23 cellular contexts compared by ENCODE assay signal in genomic region chr3:14150078-14150477, GRCh38. TPM values are rescaled to one million over a fixed set of nuclear protein-coding genes. Genes with fewer than 3 reads are reported as not detected.
DNase-seq lines count a peak whose midpoint lies in the region; ATAC-seq and TF ChIP-seq lines count a peak whose summit lies in the region.
"Had no signal": no experiment of that assay in that cellular context is flagged by ENCODE, and none has a peak within 500 bp of the region (broad histone marks: within the 10 kb centered on the region; RNA-seq: fewer than 3 reads in every experiment).

No MANE protein-coding gene starts in this region.

- TF ChIP-seq CTCF in CD14-positive monocyte (IDR thresholded peaks at IDR 0.05) = no peak
- no peak for TF ChIP-seq CTCF in WTC11 (IDR thresholded peaks at IDR 0.05)
- no peak for TF ChIP-seq CTCF in lower leg skin (IDR thresholded peaks at IDR 0.05)

- intact Hi-C loops in CD14-positive monocyte (cut with micrococcal nuclease) (no loop called here), lower leg skin (cut with DNase I; ENCODE audit: low total_unique reads) (no loop called here)

- H3K9me3 Mint-ChIP-seq in activated T-cell treated with anti-CD3 and anti-CD28 coated beads, Interleukin-2, amount 50 U/mL, for 24 hours = no peaks in the 10 kb centered on the region
- H3K9me3 Mint-ChIP-seq in CD14-positive monocyte (no peaks in the 10 kb centered on the region), WTC11 (no peaks in the 10 kb centered on the region), memory B cell (no peaks in the 10 kb centered on the region)

- 95 to 100% methylated on average over 9 of the region's 9 CpGs for WGBS in lower leg skin, 2 donors

- no peak for DNase-seq in activated T-cell treated with anti-CD3 and anti-CD28 coated beads, Interleukin-2, amount 50 U/mL, for 24 hours
- no peak for DNase-seq in activated T-cell treated with anti-CD3 and anti-CD28 coated beads, Interleukin-2, amount 50 U/mL, for 48 hours
- DNase-seq in CD14-positive monocyte (ENCODE audit: low spot score) = no peak
- no peak for DNase-seq in WTC11 (ENCODE audit: low spot score)
- no peak for DNase-seq in memory B cell (ENCODE audit: low spot score in 2 of 2)
- no peak for DNase-seq in lower leg skin (ENCODE audit: low spot score in 2 of 2)
- DNase-seq in T1000 (lab: John Stamatoyannopoulos, UW) = no peak
- DNase-seq: activated CD4-positive, alpha-beta T cell treated with anti-CD3 and anti-CD28 coated beads for 36 hours; brain microvascular endothelial cell; colonic mucosa; COR-L47; DMS79 treated with DMSO at 0.1 percent for 48 hours; hypothalamus; Karpas-422; MV-4-11; NCI-H524 treated with DMSO at 0.1 percent for 48 hours; nucleus accumbens; Peyer's patch; SJCRH30 had no signal

- H3K27ac Mint-ChIP-seq in activated T-cell treated with anti-CD3 and anti-CD28 coated beads, Interleukin-2, amount 50 U/mL, for 24 hours = peak overlapping the region; percentile 70
- H3K27ac Mint-ChIP-seq in CD14-positive monocyte = peak overlapping the region in 6 of 7 donors; percentile 30 to 81 (median 60)
- H3K27ac Mint-ChIP-seq in WTC11 = peak overlapping the region; percentile 77
- H3K27ac Mint-ChIP-seq in memory B cell = peak overlapping the region; percentile 74
- H3K27ac Mint-ChIP-seq: activated CD4-positive, alpha-beta T cell treated with anti-CD3 and anti-CD28 coated beads for 36 hours had no signal

- POLR2A ChIA-PET in WTC11 (lab: Charles Lee) = no interaction called here

- no peak for TF ChIP-seq POLR2A in lower leg skin (IDR thresholded peaks at IDR 0.05)

- peaks cover 11% of the 10 kb centered on the region for H3K4me1 Mint-ChIP-seq in activated T-cell treated with anti-CD3 and anti-CD28 coated beads, Interleukin-2, amount 50 U/mL, for 24 hours (ENCODE audit: low read depth)
- H3K4me1 Mint-ChIP-seq in CD14-positive monocyte (peaks cover 27% of the 10 kb centered on the region), WTC11 (peaks cover 22% of the 10 kb centered on the region), memory B cell (peaks cover 8% of the 10 kb centered on the region)

- H3K4me3 ChIP-seq in lower leg skin (ENCODE audit: low read depth, poor library complexity, severe bottlenecking) = no peak overlapping the region
- H3K4me3 ChIP-seq: adrenal gland, colonic mucosa, lung, Peyer's patch, SJCRH30, skin epidermis had no signal

- H3K36me3 Mint-ChIP-seq in activated T-cell treated with anti-CD3 and anti-CD28 coated beads, Interleukin-2, amount 50 U/mL, for 24 hours (ENCODE audit: low read depth) = peaks cover 88% of the 10 kb centered on the region
- H3K36me3 Mint-ChIP-seq in CD14-positive monocyte = peaks cover 69 to 74% of the 10 kb centered on the region in 2 donors
- peaks cover 23% of the 10 kb centered on the region for H3K36me3 Mint-ChIP-seq in WTC11
- H3K36me3 Mint-ChIP-seq in memory B cell = peaks cover 27% of the 10 kb centered on the region

- ATAC-seq in WTC11 = no peak
- no peak for ATAC-seq in memory B cell (ENCODE audit: low read depth)
- ATAC-seq in GM21367 (IDR thresholded peaks at IDR 0.05; ENCODE audit: unreplicated experiment) = no peak
- ATAC-seq: activated CD4-positive, alpha-beta T cell treated with anti-CD3 and anti-CD28 coated beads for 36 hours had no signal

- no peaks in the 10 kb centered on the region for H3K27me3 Mint-ChIP-seq in activated T-cell treated with anti-CD3 and anti-CD28 coated beads, Interleukin-2, amount 50 U/mL, for 24 hours
- H3K27me3 Mint-ChIP-seq in CD14-positive monocyte (ENCODE audit: low read depth in 3 of 3) = peaks cover 0 to 4% (median 0%) of the 10 kb centered on the region in 3 donors
- H3K27me3 Mint-ChIP-seq in WTC11 (ENCODE audit: low read depth) = no peaks in the 10 kb centered on the region
- no peaks in the 10 kb centered on the region for H3K27me3 Mint-ChIP-seq in memory B cell
- H3K27me3 Mint-ChIP-seq: activated CD4-positive, alpha-beta T cell treated with anti-CD3 and anti-CD28 coated beads for 36 hours had no signal

- no peak overlapping the region for H3K4me3 Mint-ChIP-seq in activated T-cell treated with anti-CD3 and anti-CD28 coated beads, Interleukin-2, amount 50 U/mL, for 24 hours
- no peak overlapping the region for H3K4me3 Mint-ChIP-seq in CD14-positive monocyte
- no peak overlapping the region for H3K4me3 Mint-ChIP-seq in WTC11
- no peak overlapping the region for H3K4me3 Mint-ChIP-seq in memory B cell
- H3K4me3 Mint-ChIP-seq: activated CD4-positive, alpha-beta T cell treated with anti-CD3 and anti-CD28 coated beads for 36 hours had no signal

- CTCF ChIA-PET in WTC11 (lab: Charles Lee) = interaction anchor here (0.9 to 1.8 kb wide), 2 partner anchors 24 to 53 kb away, joined by 3 to 4 read pairs; no protein-coding TSS in a partner anchor

TF ChIP-seq in WTC11, 78 proteins besides CTCF, POLR2A, EP300 and RAD21 (continues in another document):
- TF ChIP-seq RORB (CRISPR knock-in tag; IDR thresholded peaks at IDR 0.05) = no peak
- TF ChIP-seq IRF1 (CRISPR knock-in tag; IDR thresholded peaks at IDR 0.05) = no peak
- no peak for TF ChIP-seq ZNF263 (CRISPR knock-in tag; IDR thresholded peaks at IDR 0.05; ENCODE audit: low read depth)
- no peak for TF ChIP-seq ZNF219 (CRISPR knock-in tag; IDR thresholded peaks at IDR 0.05; ENCODE audit: borderline replicate concordance)
- TF ChIP-seq GRHL2 (CRISPR knock-in tag; IDR thresholded peaks at IDR 0.05; ENCODE audit: insufficient replicate concordance, severe bottlenecking) = no peak
- TF ChIP-seq E2F1 (CRISPR knock-in tag; IDR thresholded peaks at IDR 0.05) = no peak
- no peak for TF ChIP-seq AFF4 (CRISPR knock-in tag; IDR thresholded peaks at IDR 0.05; ENCODE audit: borderline replicate concordance)
- no peak for TF ChIP-seq CBFB (CRISPR knock-in tag; IDR thresholded peaks at IDR 0.05; ENCODE audit: low read depth)
- TF ChIP-seq ZNF138 (CRISPR knock-in tag; conservative IDR thresholded peaks at IDR 0.05) = no peak
- TF ChIP-seq ZNF232 (CRISPR knock-in tag; IDR thresholded peaks at IDR 0.05) = no peak
- TF ChIP-seq SMAD3 (CRISPR knock-in tag; IDR thresholded peaks at IDR 0.05; ENCODE audit: borderline replicate concordance) = no peak
- TF ChIP-seq TCF7 (CRISPR knock-in tag; IDR thresholded peaks at IDR 0.05; ENCODE audit: low read depth) = no peak
- TF ChIP-seq NFATC4 (CRISPR knock-in tag; IDR thresholded peaks at IDR 0.05) = no peak

RNA-seq across cellular contexts. Expression of gene TMEM43, which starts 25.2 kb away (rescaled TPM):
- polyA plus RNA-seq in CD14-positive monocyte = 10 to 100 TPM; 66.7 to 69.7 TPM
- 23.9 to 27.7 TPM (median 24.1 TPM) in 3 replicates for total RNA-seq in WTC11 (2021)
- 100 to 1,000 TPM; 184 to 225 (median 202) TPM for total RNA-seq in lower leg skin

RNA-seq across cellular contexts. Expression of gene CHCHD4, which starts 25.4 kb away (rescaled TPM):
- 10 to 100 TPM; 13.6 to 13.8 TPM for polyA plus RNA-seq in CD14-positive monocyte
- total RNA-seq in WTC11 (2021) (20.9 to 27.5 TPM (median 21.4 TPM) in 3 replicates), lower leg skin (10 to 100 TPM in 3 of 4 donors, 1 to 10 TPM in 1; 8.4 to 14.6 (median 11.8) TPM)

RNA-seq across cellular contexts. Expression of gene XPC, which starts 28.3 kb away (rescaled TPM):
- 10 to 100 TPM; 13.4 to 22.0 TPM for polyA plus RNA-seq in CD14-positive monocyte
- total RNA-seq in WTC11 (2021) (31.7 to 34.9 TPM (median 32.6 TPM) in 3 replicates), lower leg skin (100 to 1,000 TPM in 1 of 4 donors, 10 to 100 TPM in 3; 50.6 to 110 (median 76.2) TPM)

RNA-seq across cellular contexts. Expression of gene LSM3, which starts 28.5 kb away (rescaled TPM):
- 10 to 100 TPM; 19.8 to 23.2 TPM for polyA plus RNA-seq in CD14-positive monocyte
- 17.7 to 21.4 TPM (median 17.8 TPM) in 3 replicates for total RNA-seq in WTC11 (2021)
- total RNA-seq in lower leg skin = 10 to 100 TPM in 1 of 4 donors, 1 to 10 TPM in 3; 7.6 to 11.4 (median 8.2) TPM
